In genomic region chr5:67301285-67301904, GRCh38 we compare ENCODE assay signal across 8 cellular contexts.
A peak's percentile ranks its signal among the peaks of the same experiment; 100 is the strongest.
DNase-seq lines count a peak whose midpoint lies in the region; ATAC-seq, FAIRE-seq and TF ChIP-seq lines count a peak whose summit lies in the region.

No MANE protein-coding gene starts in this region.

- H3K9me3 Mint-ChIP-seq in type B pancreatic cell, result peaks cover 8% of the 10 kb centered on the region

- H3K36me3 Mint-ChIP-seq in type B pancreatic cell, result peaks cover 9% of the 10 kb centered on the region

- H3K4me3 ChIP-seq in ascending aorta, result no peak overlapping the region
- no peak overlapping the region for H3K4me3 ChIP-seq in kidney (ENCODE audit: low read length in 2 of 2)
- H3K4me3 ChIP-seq in thoracic aorta, result no peak overlapping the region

- H3K27ac ChIP-seq in ascending aorta, result peak overlapping the region; percentile 75 to 89
- no peak overlapping the region for H3K27ac ChIP-seq in kidney (ENCODE audit: low read depth in 2 of 2, low read length in 2 of 2)
- H3K27ac ChIP-seq in thoracic aorta, result peak overlapping the region; percentile 75 to 79

- H3K27me3 ChIP-seq in ascending aorta, result no peaks in the 10 kb centered on the region
- H3K27me3 ChIP-seq in thoracic aorta (replicated peaks; ENCODE audit: insufficient read depth), result no peaks in the 10 kb centered on the region

- peak; percentile 29 for DNase-seq in HK-2 (ENCODE audit: unreplicated experiment)
- DNase-seq in ascending aorta (ENCODE audit: low spot score in 2 of 2), result peak; percentile 63 to 94
- peak; percentile 83 for DNase-seq in kidney
- DNase-seq in thoracic aorta (ENCODE audit: low spot score), result peak; percentile 61
- DNase-seq in type B pancreatic cell (ENCODE audit: extremely low spot score, unreplicated experiment), result no peak
- DNase-seq in D721Med (ENCODE audit: insufficient read length, low spot score), result no peak
- no peak for DNase-seq in NCI-H187 treated with DMSO at 0.1 percent for 48 hours (lab: John Stamatoyannopoulos, UW)
- DNase-seq in SKM-1 (lab: John Stamatoyannopoulos, UW; ENCODE audit: unreplicated experiment), result no peak

- H3K36me3 ChIP-seq in ascending aorta, result no peaks in the 10 kb centered on the region
- no peaks in the 10 kb centered on the region for H3K36me3 ChIP-seq in kidney (ENCODE audit: control insufficient read depth in 1 of 2, insufficient read depth in 2 of 2, low read length in 2 of 2)
- H3K36me3 ChIP-seq in thoracic aorta, result no peaks in the 10 kb centered on the region

- H3K9me3 ChIP-seq in ascending aorta (no peaks in the 10 kb centered on the region), kidney (ENCODE audit: control insufficient read depth in 1 of 2, low read length in 2 of 2) (no peaks in the 10 kb centered on the region), thoracic aorta (no peaks in the 10 kb centered on the region)

- peak; percentile 90 for ATAC-seq in thoracic aorta (ENCODE audit: insufficient number of reproducible peaks, low FRiP score, low read depth)

- H3K4me1 ChIP-seq in ascending aorta (peaks cover 7 to 28% of the 10 kb centered on the region in 2 donors), kidney (ENCODE audit: control insufficient read depth in 1 of 2, insufficient read depth in 1 of 2, low read depth in 1 of 2, low read length in 2 of 2) (no peaks in the 10 kb centered on the region), thoracic aorta (ENCODE audit: control insufficient read depth in 1 of 2, low read depth in 2 of 2) (peaks cover 31 to 57% of the 10 kb centered on the region in 2 donors)

- TF ChIP-seq CTCF in ascending aorta (IDR thresholded peaks at IDR 0.05), result no peak
- no peak for TF ChIP-seq CTCF in kidney (IDR thresholded peaks at IDR 0.05; ENCODE audit: borderline replicate concordance, extremely low read depth, insufficient read depth)
- TF ChIP-seq CTCF in thoracic aorta (IDR thresholded peaks at IDR 0.05), result no peak
- no peak for TF ChIP-seq CTCF in type B pancreatic cell (conservative IDR thresholded peaks at IDR 0.05)
- TF ChIP-seq CTCF in D721Med (IDR thresholded peaks at IDR 0.05; ENCODE audit: insufficient read depth, missing control alignments), result no peak

- peaks cover 6% of the 10 kb centered on the region for H3K27me3 Mint-ChIP-seq in type B pancreatic cell

- FAIRE-seq in kidney (lab: Jason Lieb, UNC) (no peak), D721Med (lab: Jason Lieb, UNC) (no peak)

- H3K4me1 Mint-ChIP-seq in type B pancreatic cell (ENCODE audit: unreplicated experiment), result peaks cover 16% of the 10 kb centered on the region

- no peak overlapping the region for H3K27ac Mint-ChIP-seq in type B pancreatic cell

- no peak overlapping the region for H3K4me3 Mint-ChIP-seq in type B pancreatic cell

- H3K9ac ChIP-seq in kidney (ENCODE audit: low read length in 2 of 2), result no peak overlapping the region

- intact Hi-C loops in ascending aorta (cut with DNase I), result loop anchor here (1.0 to 5.0 kb wide), 5 partner anchors 33 to 951 kb away; partner anchors contain the start of gene PIK3R1
- intact Hi-C loops in kidney (cut with DNase I), result no loop called here

Comparison
In these comparisons a context has a peak if more than half of its experiments do, and no peak if none do; other contexts are left out.
1. DNase-seq: peak in HK-2 (single experiment), ascending aorta (2 of 2), kidney (single experiment) and thoracic aorta (single experiment); none in type B pancreatic cell (single experiment), D721Med (single experiment), NCI-H187 treated with DMSO at 0.1 percent for 48 hours (single experiment) and SKM-1 (single experiment).
2. H3K27ac ChIP-seq: peak in ascending aorta (2 of 2) and thoracic aorta (2 of 2); none in kidney (0 of 2).